ENCODE assay signal across 21 cellular contexts in the genomic region with DNA sequence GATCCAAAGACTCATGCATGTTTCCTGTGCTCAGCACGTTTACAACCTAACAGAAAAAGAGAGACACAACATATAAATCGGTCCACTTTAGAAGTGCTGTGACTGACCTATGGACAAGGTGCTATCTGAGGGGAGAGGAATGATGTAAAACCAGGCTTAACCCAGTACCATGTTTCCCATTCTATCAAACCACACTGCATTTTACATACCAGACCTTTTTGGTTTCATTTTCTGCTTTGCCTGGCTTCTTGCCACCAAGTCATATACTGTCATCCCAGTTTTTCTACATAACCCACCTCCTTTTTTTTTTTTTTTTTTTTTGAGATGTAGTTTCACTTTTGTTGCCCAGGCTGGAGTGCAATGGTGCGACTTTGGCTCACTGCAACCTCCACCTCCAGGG.
DNase-seq lines count a peak whose midpoint lies in the region; ATAC-seq, FAIRE-seq and TF ChIP-seq lines count a peak whose summit lies in the region.
"Had no signal": no experiment of that assay in that cellular context is flagged by ENCODE, and none has a peak within 500 bp of the region (broad histone marks: within the 10 kb centered on the region; RNA-seq: fewer than 3 reads in every experiment).

No MANE protein-coding gene starts in this region.

- H3K36me3 ChIP-seq in pancreas (no peaks in the 10 kb centered on the region), HepG2 (replicated peaks in 1 of 2; ENCODE audit: control insufficient read depth in 1 of 2, insufficient read depth in 2 of 2, low read length in 2 of 2) (no peaks in the 10 kb centered on the region)
- H3K36me3 ChIP-seq: left ventricle myocardium inferior, sigmoid colon had no signal

- H3K27me3 ChIP-seq in pancreas: peaks cover 0 to 3% (median 0%) of the 10 kb centered on the region in 4 donors
- no peaks in the 10 kb centered on the region for H3K27me3 ChIP-seq in HepG2 (ENCODE audit: control insufficient read depth in 1 of 2, insufficient read depth in 2 of 2, low read length in 2 of 2)
- H3K27me3 ChIP-seq: sigmoid colon, tibial artery had no signal

- in situ Hi-C loops in HepG2 (cut with HindIII; ENCODE audit: extremely low pct_ligation_motif_present, low pct_unique_long_range_greater_than_20kb): no loop called here

- peak; percentile 72 for ATAC-seq in activated T-helper 17 cell treated with anti-CD3 and anti-CD28 coated beads, Interleukin-2, amount 50 U/mL, for 72 hours (replicated peaks)
- ATAC-seq in pancreas: no peak
- ATAC-seq in HG02763 (IDR thresholded peaks at IDR 0.05; ENCODE audit: unreplicated experiment): no peak
- ATAC-seq in HepG2: no peak
- ATAC-seq: GM12878, Right ventricle myocardium inferior had no signal

- H3K9me3 Mint-ChIP-seq in activated T-helper 17 cell treated with anti-CD3 and anti-CD28 coated beads, Interleukin-2, amount 50 U/mL, for 72 hours: peaks cover 3% of the 10 kb centered on the region

- H3K4me1 Mint-ChIP-seq in activated T-helper 17 cell treated with anti-CD3 and anti-CD28 coated beads, Interleukin-2, amount 50 U/mL, for 72 hours: no peaks in the 10 kb centered on the region
- H3K4me1 Mint-ChIP-seq: CD14-positive monocyte had no signal

- BruUV-seq in HepG2 (replicated peaks; lab: Mats Ljungman, UMichigan): no TSS peak

- H3K27me3 Mint-ChIP-seq in activated T-helper 17 cell treated with anti-CD3 and anti-CD28 coated beads, Interleukin-2, amount 50 U/mL, for 72 hours: no peaks in the 10 kb centered on the region

- DNase-seq in activated CD4-positive, alpha-beta T cell treated with anti-CD3 and anti-CD28 coated beads for 48 hours: peak; percentile 13
- DNase-seq in activated CD4-positive, alpha-beta T cell treated with anti-CD3 and anti-CD28 coated beads, Interleukin-2, amount 50 U/mL, for 4 hours: no peak
- DNase-seq in M059J (ENCODE audit: low read depth): peak; percentile 17
- DNase-seq in pancreas: no peak
- no peak for DNase-seq in AG08396 (ENCODE audit: low spot score)
- no peak for DNase-seq in HepG2 (ENCODE audit: low spot score)
- DNase-seq: GM23248, KG1, left ventricle myocardium inferior, NCI-H1105 treated with DMSO at 0.1 percent for 48 hours, NCI-H2171 treated with DMSO at 0.1 percent for 48 hours, sigmoid colon, tibial artery had no signal

- no peaks in the 10 kb centered on the region for H3K9me3 ChIP-seq in pancreas
- H3K9me3 ChIP-seq in HepG2 (ENCODE audit: low read length): no peaks in the 10 kb centered on the region
- H3K9me3 ChIP-seq: left ventricle myocardium inferior, sigmoid colon had no signal

- no peak for TF ChIP-seq POLR2A in HepG2 (IDR thresholded peaks at IDR 0.05; ENCODE audit: insufficient read depth in 1 of 2, low read depth in 2 of 2, low read length in 2 of 2)

- H3K4me1 ChIP-seq in pancreas (no peaks in the 10 kb centered on the region), HepG2 (ENCODE audit: insufficient read depth, low read length) (no peaks in the 10 kb centered on the region)
- H3K4me1 ChIP-seq: left ventricle myocardium inferior, sigmoid colon, tibial artery had no signal

- no peak overlapping the region for H3K4me2 ChIP-seq in HepG2 (ENCODE audit: low read depth, low read length)

- H3K79me2 ChIP-seq in HepG2 (ENCODE audit: insufficient read depth, low read length): no peaks in the 10 kb centered on the region

- intact Hi-C loops in pancreas (cut with DNase I) (no loop called here), HepG2 (cut with micrococcal nuclease; ENCODE audit: unreplicated experiment) (no loop called here)

- no peak for TF ChIP-seq CTCF in pancreas (IDR thresholded peaks at IDR 0.05)
- TF ChIP-seq CTCF in HepG2 (CRISPR knock-in tag; IDR thresholded peaks at IDR 0.05): no peak

- H3K27ac ChIP-seq in pancreas: no peak overlapping the region
- H3K27ac ChIP-seq in HepG2 (ENCODE audit: extremely low read length, insufficient read depth, low read length): no peak overlapping the region
- H3K27ac ChIP-seq: GM23248, left ventricle myocardium inferior, sigmoid colon, tibial artery had no signal

- H3K9ac ChIP-seq in HepG2 (ENCODE audit: insufficient read depth, low read depth, low read length): no peak overlapping the region
- H3K9ac ChIP-seq: GM23248 had no signal

- no peaks in the 10 kb centered on the region for H4K20me1 ChIP-seq in HepG2 (ENCODE audit: insufficient read depth, low read length)

- H3K4me3 Mint-ChIP-seq in activated T-helper 17 cell treated with anti-CD3 and anti-CD28 coated beads, Interleukin-2, amount 50 U/mL, for 72 hours: peak overlapping the region; percentile 52
- H3K4me3 Mint-ChIP-seq: CD14-positive monocyte had no signal

- CTCF ChIA-PET in HepG2 (lab: Yijun Ruan, JAX; ENCODE audit: low intra/inter-chr PET ratio, low total read pairs): no interaction called here

- no peak overlapping the region for H3K27ac Mint-ChIP-seq in activated T-helper 17 cell treated with anti-CD3 and anti-CD28 coated beads, Interleukin-2, amount 50 U/mL, for 72 hours
- H3K27ac Mint-ChIP-seq: CD14-positive monocyte had no signal

- TF ChIP-seq EP300 in HepG2 (IDR thresholded peaks at IDR 0.05; ENCODE audit: low read depth in 2 of 2, low read length in 2 of 2) (no peak), HepG2 (CRISPR knock-in tag; IDR thresholded peaks at IDR 0.05; ENCODE audit: borderline replicate concordance) (no peak)

- H3K4me3 ChIP-seq in pancreas (no peak overlapping the region), HepG2 (replicated peaks in 1 of 3; ENCODE audit: insufficient read depth in 1 of 3, low read depth in 2 of 3, low read length in 3 of 3) (no peak overlapping the region)
- H3K4me3 ChIP-seq: GM12878, GM23248, left ventricle myocardium inferior, sigmoid colon, tibial artery had no signal

- no peak overlapping the region for H2AFZ ChIP-seq in HepG2 (ENCODE audit: low read length)
- H2AFZ ChIP-seq: GM23248 had no signal

- POLR2A ChIA-PET in HepG2 (lab: Yijun Ruan, JAX): no interaction called here

- TF ChIP-seq RAD21 in HepG2 (CRISPR knock-in tag; IDR thresholded peaks at IDR 0.05): no peak

- FAIRE-seq in pancreas (lab: Jason Lieb, UNC) (peak; percentile 29), HepG2 (lab: Jason Lieb, UNC) (no peak)
- FAIRE-seq: A204.1, endothelial cell of umbilical vein, frontal cortex, GM12878 had no signal

- no peaks in the 10 kb centered on the region for H3K36me3 Mint-ChIP-seq in activated T-helper 17 cell treated with anti-CD3 and anti-CD28 coated beads, Interleukin-2, amount 50 U/mL, for 72 hours (ENCODE audit: low read depth)
- H3K36me3 Mint-ChIP-seq: CD14-positive monocyte had no signal

- WGBS in pancreas, 2 donors: 45 to 54% methylated on average over 3 of the region's 3 CpGs
- WGBS in HepG2 (ENCODE audit: low lambda C conversion rate): 2% methylated on average over 3 of the region's 3 CpGs

TF ChIP-seq in HepG2, 621 proteins besides CTCF, POLR2A, EP300 and RAD21:
- TF ChIP-seq EEA1 (CRISPR knock-in tag; IDR thresholded peaks at IDR 0.05; ENCODE audit: borderline replicate concordance) (no peak), DPF2 (CRISPR knock-in tag; IDR thresholded peaks at IDR 0.05; ENCODE audit: borderline replicate concordance, low read depth) (no peak), ZMYM2 (CRISPR knock-in tag; IDR thresholded peaks at IDR 0.05) (no peak), ZNF605 (CRISPR knock-in tag; IDR thresholded peaks at IDR 0.05) (no peak), ZNF772 (CRISPR knock-in tag; IDR thresholded peaks at IDR 0.05) (no peak), ZSCAN9 (CRISPR knock-in tag; IDR thresholded peaks at IDR 0.05; ENCODE audit: borderline replicate concordance) (no peak), ZNF343 (CRISPR knock-in tag; IDR thresholded peaks at IDR 0.05) (no peak), HNF4A (CRISPR knock-in tag; IDR thresholded peaks at IDR 0.05) (no peak), ZNF570 (CRISPR knock-in tag; IDR thresholded peaks at IDR 0.05; ENCODE audit: borderline replicate concordance) (no peak), ZC3H13 (CRISPR knock-in tag; IDR thresholded peaks at IDR 0.05) (no peak), MIXL1 (CRISPR knock-in tag; IDR thresholded peaks at IDR 0.05) (no peak), JARID2 (CRISPR knock-in tag; IDR thresholded peaks at IDR 0.05; ENCODE audit: insufficient replicate concordance) (no peak), SMC3 (IDR thresholded peaks at IDR 0.05; ENCODE audit: low read length) (no peak), HNRNPUL1 (IDR thresholded peaks at IDR 0.05; ENCODE audit: low read depth, low read length) (no peak), CBX2 (IDR thresholded peaks at IDR 0.05; ENCODE audit: low read depth, low read length) (no peak), CBX2 (CRISPR knock-in tag; IDR thresholded peaks at IDR 0.05; ENCODE audit: low read depth) (no peak)
- TF ChIP-seq, protein P1, sequence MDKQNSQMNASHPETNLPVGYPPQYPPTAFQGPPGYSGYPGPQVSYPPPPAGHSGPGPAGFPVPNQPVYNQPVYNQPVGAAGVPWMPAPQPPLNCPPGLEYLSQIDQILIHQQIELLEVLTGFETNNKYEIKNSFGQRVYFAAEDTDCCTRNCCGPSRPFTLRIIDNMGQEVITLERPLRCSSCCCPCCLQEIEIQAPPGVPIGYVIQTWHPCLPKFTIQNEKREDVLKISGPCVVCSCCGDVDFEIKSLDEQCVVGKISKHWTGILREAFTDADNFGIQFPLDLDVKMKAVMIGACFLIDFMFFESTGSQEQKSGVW (CRISPR knock-in tag; IDR thresholded peaks at IDR 0.05; ENCODE audit: borderline replicate concordance): no peak

Comparison
In these comparisons a context has a peak if more than half of its experiments do, and no peak if none do; other contexts are left out.
1. DNase-seq: peak in activated CD4-positive, alpha-beta T cell treated with anti-CD3 and anti-CD28 coated beads for 48 hours (single experiment) and M059J (single experiment); none in activated CD4-positive, alpha-beta T cell treated with anti-CD3 and anti-CD28 coated beads, Interleukin-2, amount 50 U/mL, for 4 hours (0 of 2), pancreas (0 of 6), AG08396 (single experiment) and HepG2 (single experiment).